Comparison of ENCODE assay signal across 1 cellular context in the genomic region with DNA sequence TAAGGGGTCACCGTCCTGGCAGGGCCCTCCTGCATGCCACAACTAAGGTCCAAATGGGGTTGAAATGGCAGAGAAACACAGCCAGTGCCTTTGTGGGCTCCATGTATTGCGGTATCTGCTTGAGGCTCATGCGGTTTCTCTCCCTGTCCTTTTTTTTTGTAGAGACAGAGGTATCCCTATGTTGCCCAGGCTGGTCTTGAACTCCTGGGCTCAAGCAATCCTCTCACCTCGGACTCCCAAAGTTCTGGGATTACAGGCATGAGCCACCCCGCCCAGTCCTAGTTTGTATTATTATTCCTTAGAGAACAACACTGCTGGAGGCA.
TF ChIP-seq lines count a peak whose summit lies in the region.

No MANE protein-coding gene starts in this region.

TF ChIP-seq in HCT116, 20 proteins besides CTCF, POLR2A, EP300 and RAD21 (continued from another document):
- TF ChIP-seq, protein P1, sequence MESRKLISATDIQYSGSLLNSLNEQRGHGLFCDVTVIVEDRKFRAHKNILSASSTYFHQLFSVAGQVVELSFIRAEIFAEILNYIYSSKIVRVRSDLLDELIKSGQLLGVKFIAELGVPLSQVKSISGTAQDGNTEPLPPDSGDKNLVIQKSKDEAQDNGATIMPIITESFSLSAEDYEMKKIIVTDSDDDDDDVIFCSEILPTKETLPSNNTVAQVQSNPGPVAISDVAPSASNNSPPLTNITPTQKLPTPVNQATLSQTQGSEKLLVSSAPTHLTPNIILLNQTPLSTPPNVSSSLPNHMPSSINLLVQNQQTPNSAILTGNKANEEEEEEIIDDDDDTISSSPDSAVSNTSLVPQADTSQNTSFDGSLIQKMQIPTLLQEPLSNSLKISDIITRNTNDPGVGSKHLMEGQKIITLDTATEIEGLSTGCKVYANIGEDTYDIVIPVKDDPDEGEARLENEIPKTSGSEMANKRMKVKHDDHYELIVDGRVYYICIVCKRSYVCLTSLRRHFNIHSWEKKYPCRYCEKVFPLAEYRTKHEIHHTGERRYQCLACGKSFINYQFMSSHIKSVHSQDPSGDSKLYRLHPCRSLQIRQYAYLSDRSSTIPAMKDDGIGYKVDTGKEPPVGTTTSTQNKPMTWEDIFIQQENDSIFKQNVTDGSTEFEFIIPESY (IDR thresholded peaks at IDR 0.05; ENCODE audit: extremely low read depth, insufficient replicate concordance, low read length): no peak
